24 cellular contexts compared by ENCODE assay signal in genomic region chr1:223227486-223228196, GRCh38.
A peak's percentile ranks its signal among the peaks of the same experiment; 100 is the strongest.
DNase-seq lines count a peak whose midpoint lies in the region; ATAC-seq, FAIRE-seq and TF ChIP-seq lines count a peak whose summit lies in the region.
"Had no signal": no experiment of that assay in that cellular context is flagged by ENCODE, and none has a peak within 500 bp of the region (broad histone marks: within the 10 kb centered on the region; RNA-seq: fewer than 3 reads in every experiment).

No MANE protein-coding gene starts in this region.

- H3K23me2 ChIP-seq in H9 (ENCODE audit: insufficient read length, low read depth, low read length, poor library complexity, severe bottlenecking) = no peaks in the 10 kb centered on the region

- H2AFZ ChIP-seq in H9 (ENCODE audit: low read length) = no peak overlapping the region
- no peak overlapping the region for H2AFZ ChIP-seq in HepG2 (ENCODE audit: low read length)

- no peak overlapping the region; the same call in 1 of the 2 replicates for H3K14ac ChIP-seq in H9 (ENCODE audit: insufficient read depth, low read length)

- H3T11ph ChIP-seq in H9 (ENCODE audit: low read length) = no peak overlapping the region

- TF ChIP-seq EP300 in HepG2 (IDR thresholded peaks at IDR 0.05; ENCODE audit: low read depth in 2 of 2, low read length in 2 of 2) (no peak), HepG2 (CRISPR knock-in tag; IDR thresholded peaks at IDR 0.05; ENCODE audit: borderline replicate concordance) (no peak)

- no peaks in the 10 kb centered on the region for H3K36me3 ChIP-seq in CD4-positive, CD25-positive, alpha-beta regulatory T cell (ENCODE audit: control insufficient read depth, insufficient read depth, low read length)
- H3K36me3 ChIP-seq in HepG2 (replicated peaks in 1 of 2; ENCODE audit: control insufficient read depth in 1 of 2, insufficient read depth in 2 of 2, low read length in 2 of 2) (no peaks in the 10 kb centered on the region), thyroid gland (no peaks in the 10 kb centered on the region)
- H3K36me3 ChIP-seq: BLaER1, HAP-1 had no signal

- H3K23ac ChIP-seq in H9 (ENCODE audit: insufficient read length, low read depth, low read length) = no peak overlapping the region

- H3K36me3 Mint-ChIP-seq in CD4-positive, CD25-positive, alpha-beta regulatory T cell = no peaks in the 10 kb centered on the region
- H3K36me3 Mint-ChIP-seq in H9 (ENCODE audit: insufficient read depth in 1 of 3, low read depth in 3 of 3) = no peaks in the 10 kb centered on the region; a peak in 2 of 7 replicates
- H3K36me3 Mint-ChIP-seq in activated CD4-positive, alpha-beta T cell treated with anti-CD3 and anti-CD28 coated beads, Interleukin-2, amount 10 ng/mL, durations not matched to agents 24 days and 14 days (ENCODE audit: low read depth) = no peaks in the 10 kb centered on the region

- CTCF ChIA-PET in HepG2 (lab: Yijun Ruan, JAX; ENCODE audit: low intra/inter-chr PET ratio, low total read pairs) = no interaction called here

- no CpG with 5 or more reads among the region's 12 CpGs for WGBS in H9 (ENCODE audit: extremely low coverage, insufficient read length, low lambda C conversion rate)
- WGBS in HepG2 (ENCODE audit: low lambda C conversion rate) = 9% methylated on average over 11 of the region's 12 CpGs
- WGBS in thyroid gland, 2 donors = 87 to 88% methylated on average over 10 to 12 of the region's 12 CpGs

- H3K4me3 Mint-ChIP-seq in CD4-positive, CD25-positive, alpha-beta regulatory T cell = peak overlapping the region in 1 of 4 donors; percentile 45
- no peak overlapping the region for H3K4me3 Mint-ChIP-seq in H9
- H3K4me3 Mint-ChIP-seq in activated CD4-positive, alpha-beta T cell treated with anti-CD3 and anti-CD28 coated beads, Interleukin-2, amount 10 ng/mL, durations not matched to agents 24 days and 14 days = no peak overlapping the region
- H3K4me3 Mint-ChIP-seq: CD4-positive, alpha-beta memory T cell; HFFc6 had no signal

- no peak for TF ChIP-seq RAD21 in HepG2 (CRISPR knock-in tag; IDR thresholded peaks at IDR 0.05)

- no peak overlapping the region for H2BK15ac ChIP-seq in H9 (ENCODE audit: low read depth, low read length)

- no peak overlapping the region for H2BK5ac ChIP-seq in H9 (ENCODE audit: insufficient read length, low read length)

- no peak overlapping the region for H4K8ac ChIP-seq in H9 (replicated peaks; ENCODE audit: insufficient read length, low read depth, low read length)

- H3K4me1 Mint-ChIP-seq in CD4-positive, CD25-positive, alpha-beta regulatory T cell = peaks cover 10 to 54% (median 22%) of the 10 kb centered on the region in 4 donors
- H3K4me1 Mint-ChIP-seq in H9 = no peaks in the 10 kb centered on the region
- H3K4me1 Mint-ChIP-seq in activated CD4-positive, alpha-beta T cell treated with anti-CD3 and anti-CD28 coated beads, Interleukin-2, amount 10 ng/mL, durations not matched to agents 24 days and 14 days = peaks cover 9% of the 10 kb centered on the region

- no peak overlapping the region for H2BK12ac ChIP-seq in H9 (ENCODE audit: insufficient read length, low read depth, low read length)

- H3K27ac Mint-ChIP-seq in CD4-positive, CD25-positive, alpha-beta regulatory T cell = peak overlapping the region in 2 of 3 donors; percentile 44 to 82
- peak overlapping the region in 1 of 3 experiments; percentile 39; a peak in 1 of 7 replicates for H3K27ac Mint-ChIP-seq in H9
- no peak overlapping the region for H3K27ac Mint-ChIP-seq in activated CD4-positive, alpha-beta T cell treated with anti-CD3 and anti-CD28 coated beads, Interleukin-2, amount 10 ng/mL, durations not matched to agents 24 days and 14 days
- H3K27ac Mint-ChIP-seq: HFFc6 had no signal

- no peak overlapping the region for H3K4me3 ChIP-seq in CD4-positive, CD25-positive, alpha-beta regulatory T cell (ENCODE audit: low read depth, low read length)
- H3K4me3 ChIP-seq in HepG2 (replicated peaks in 1 of 3; ENCODE audit: insufficient read depth in 1 of 3, low read depth in 2 of 3, low read length in 3 of 3) (no peak overlapping the region), thyroid gland (replicated peaks in 1 of 3) (no peak overlapping the region)
- H3K4me3 ChIP-seq: BLaER1, HAP-1 had no signal

- H2BK20ac ChIP-seq in H9 (ENCODE audit: low read depth, low read length, poor library complexity, severe bottlenecking) = no peak overlapping the region

- no peak overlapping the region for H4K5ac ChIP-seq in H9 (ENCODE audit: insufficient read length, low read depth, low read length)

- TF ChIP-seq POLR2A in HepG2 (IDR thresholded peaks at IDR 0.05; ENCODE audit: insufficient read depth in 1 of 2, low read depth in 2 of 2, low read length in 2 of 2) (no peak), thyroid gland (IDR thresholded peaks at IDR 0.05) (no peak)

- no peaks in the 10 kb centered on the region for H4K20me1 ChIP-seq in H9 (ENCODE audit: control insufficient read depth, insufficient read depth, insufficient read length)
- H4K20me1 ChIP-seq in HepG2 (ENCODE audit: insufficient read depth, low read length) = no peaks in the 10 kb centered on the region
- H4K20me1 ChIP-seq: BLaER1 had no signal

- H3K18ac ChIP-seq in H9 (ENCODE audit: insufficient read length, low read depth, low read length) = no peak overlapping the region

- no peak for ATAC-seq in CD4-positive, CD25-positive, alpha-beta regulatory T cell (ENCODE audit: low read depth in 2 of 2)
- ATAC-seq in HepG2 (no peak), HG02970 (IDR thresholded peaks at IDR 0.05; ENCODE audit: low FRiP score, unreplicated experiment) (no peak)
- ATAC-seq: PC-3 had no signal

- no peaks in the 10 kb centered on the region for H3K79me1 ChIP-seq in H9 (ENCODE audit: insufficient read depth, low read depth, low read length, poor library complexity, severe bottlenecking)

- no peak overlapping the region for H4K91ac ChIP-seq in H9 (ENCODE audit: insufficient read length, low read depth, low read length)

- FAIRE-seq in HepG2 (lab: Jason Lieb, UNC) = no peak
- FAIRE-seq: A204.1, G401.6 had no signal

- H2BK120ac ChIP-seq in H9 (ENCODE audit: low read depth, low read length, poor library complexity, severe bottlenecking) = no peak overlapping the region

- H3K79me2 ChIP-seq in H9 (ENCODE audit: insufficient read depth, low read length) (no peaks in the 10 kb centered on the region), HepG2 (ENCODE audit: insufficient read depth, low read length) (no peaks in the 10 kb centered on the region)

- H3K27me3 Mint-ChIP-seq in CD4-positive, CD25-positive, alpha-beta regulatory T cell = peaks cover 4% of the 10 kb centered on the region
- peaks cover 19% of the 10 kb centered on the region for H3K27me3 Mint-ChIP-seq in H9 (ENCODE audit: low read depth)
- H3K27me3 Mint-ChIP-seq in activated CD4-positive, alpha-beta T cell treated with anti-CD3 and anti-CD28 coated beads, Interleukin-2, amount 10 ng/mL, durations not matched to agents 24 days and 14 days = no peaks in the 10 kb centered on the region
- H3K27me3 Mint-ChIP-seq: CD4-positive, alpha-beta memory T cell had no signal

- no peak for DNase-seq in CD4-positive, CD25-positive, alpha-beta regulatory T cell
- peak; percentile 8 for DNase-seq in H9
- no peak for DNase-seq in HepG2 (ENCODE audit: low spot score)
- peak; percentile 20 for DNase-seq in stimulated activated CD8-positive, alpha-beta memory T cell treated with anti-CD3 and anti-CD28 coated beads, Interleukin-4, amount 100 ng/mL, for 48 hours
- no peak for DNase-seq in activated CD4-positive, alpha-beta T cell treated with anti-CD3 and anti-CD28 coated beads, Interleukin-2, amount 10 ng/mL, durations not matched to agents 24 days and 14 days
- no peak for DNase-seq in thyroid gland
- DNase-seq: CD4-positive, alpha-beta memory T cell; COR-L47; HFFc6; Karpas-422; MV-4-11; NCI-H1105; NCI-H146; NCI-H1930; NCI-H2107; NCI-H524; NCI-H748 treated with DMSO at 0.1 percent for 48 hours; PC-3; SK-N-SH had no signal

- H3K4me2 ChIP-seq in H9 (ENCODE audit: insufficient read depth, insufficient read length, low read length) (no peak overlapping the region), HepG2 (ENCODE audit: low read depth, low read length) (no peak overlapping the region)
- H3K4me2 ChIP-seq: BLaER1, SK-N-SH had no signal

- no peaks in the 10 kb centered on the region for H3K9me3 ChIP-seq in CD4-positive, CD25-positive, alpha-beta regulatory T cell (ENCODE audit: control insufficient read depth in 2 of 2, low read length in 2 of 2)
- H3K9me3 ChIP-seq in H9 (ENCODE audit: control insufficient read depth, low read depth, low read length) (no peaks in the 10 kb centered on the region), HepG2 (ENCODE audit: low read length) (no peaks in the 10 kb centered on the region), thyroid gland (no peaks in the 10 kb centered on the region)
- H3K9me3 ChIP-seq: BLaER1, HAP-1, SK-N-SH had no signal

- TF ChIP-seq CTCF in H9 (conservative IDR thresholded peaks at IDR 0.05) (no peak), HepG2 (CRISPR knock-in tag; IDR thresholded peaks at IDR 0.05) (no peak), thyroid gland (IDR thresholded peaks at IDR 0.05) (no peak)

- no TSS peak for BruUV-seq in HepG2 (replicated peaks; lab: Mats Ljungman, UMichigan)

- intact Hi-C loops in HepG2 (cut with micrococcal nuclease; ENCODE audit: unreplicated experiment) = no loop called here
- intact Hi-C loops in activated CD4-positive, alpha-beta T cell treated with anti-CD3 and anti-CD28 coated beads, Interleukin-2, amount 10 ng/mL, durations not matched to agents 24 days and 14 days (cut with micrococcal nuclease) = no loop called here
- intact Hi-C loops in thyroid gland (cut with DNase I) = no loop called here

- H3K56ac ChIP-seq in H9 (ENCODE audit: insufficient read length, low read depth, low read length) = no peak overlapping the region

- POLR2A ChIA-PET in HepG2 (lab: Yijun Ruan, JAX) = no interaction called here

- H2AK5ac ChIP-seq in H9 (ENCODE audit: insufficient read length, low read length) = no peak overlapping the region

- H3K4ac ChIP-seq in H9 (ENCODE audit: low read depth, low read length) = no peak overlapping the region

- H3K9me3 Mint-ChIP-seq in CD4-positive, CD25-positive, alpha-beta regulatory T cell = peaks cover 0 to 2% (median 0%) of the 10 kb centered on the region in 7 donors
- H3K9me3 Mint-ChIP-seq in H9 = no peaks in the 10 kb centered on the region; a peak in 1 of 5 replicates
- H3K9me3 Mint-ChIP-seq in activated CD4-positive, alpha-beta T cell treated with anti-CD3 and anti-CD28 coated beads, Interleukin-2, amount 10 ng/mL, durations not matched to agents 24 days and 14 days = no peaks in the 10 kb centered on the region
- H3K9me3 Mint-ChIP-seq: CD4-positive, alpha-beta memory T cell; HFFc6 had no signal

- in situ Hi-C loops in HepG2 (cut with HindIII; ENCODE audit: extremely low pct_ligation_motif_present, low pct_unique_long_range_greater_than_20kb) = no loop called here

- H3K27me3 ChIP-seq in CD4-positive, CD25-positive, alpha-beta regulatory T cell (ENCODE audit: control insufficient read depth, insufficient read depth, low read length) = no peaks in the 10 kb centered on the region
- H3K27me3 ChIP-seq in H9 (ENCODE audit: insufficient read depth, low read length) (0 out of 2 replicates have a peak, but pooled peaks cover 2% of the 10 kb centered on the region), HepG2 (ENCODE audit: control insufficient read depth in 1 of 2, insufficient read depth in 2 of 2, low read length in 2 of 2) (peaks cover 0 to 6% of the 10 kb centered on the region in 2 experiments; a peak in 3 of 5 replicates), thyroid gland (no peaks in the 10 kb centered on the region)
- H3K27me3 ChIP-seq: BLaER1 had no signal

- no peak overlapping the region for H3K27ac ChIP-seq in CD4-positive, CD25-positive, alpha-beta regulatory T cell (ENCODE audit: insufficient read depth, low read length, poor library complexity, severe bottlenecking)
- no peak overlapping the region for H3K27ac ChIP-seq in H9 (ENCODE audit: insufficient read length, low read depth, low read length)
- H3K27ac ChIP-seq in HepG2 (ENCODE audit: extremely low read length, insufficient read depth, low read length) = no peak overlapping the region
- no peak overlapping the region for H3K27ac ChIP-seq in thyroid gland
- H3K27ac ChIP-seq: BLaER1 had no signal

- H3K4me1 ChIP-seq in CD4-positive, CD25-positive, alpha-beta regulatory T cell (ENCODE audit: control insufficient read depth, insufficient read depth, low read length, poor library complexity, severe bottlenecking) = peaks cover 40% of the 10 kb centered on the region
- H3K4me1 ChIP-seq in H9 (ENCODE audit: insufficient read depth, low read length) = no peaks in the 10 kb centered on the region
- no peaks in the 10 kb centered on the region for H3K4me1 ChIP-seq in HepG2 (ENCODE audit: insufficient read depth, low read length)
- H3K4me1 ChIP-seq in thyroid gland = no peaks in the 10 kb centered on the region
- H3K4me1 ChIP-seq: BLaER1, HAP-1 had no signal

- no peak overlapping the region for H3K9ac ChIP-seq in H9 (ENCODE audit: extremely low read depth, insufficient read length, low read length)
- H3K9ac ChIP-seq in HepG2 (ENCODE audit: insufficient read depth, low read depth, low read length) = no peak overlapping the region
- H3K9ac ChIP-seq: BLaER1, SK-N-SH had no signal

Comparison
In these comparisons a context has a peak if more than half of its experiments do, and no peak if none do; other contexts are left out.
1. DNase-seq: peak in H9 (single experiment) and stimulated activated CD8-positive, alpha-beta memory T cell treated with anti-CD3 and anti-CD28 coated beads, Interleukin-4, amount 100 ng/mL, for 48 hours (single experiment); none in CD4-positive, CD25-positive, alpha-beta regulatory T cell (0 of 3), HepG2 (single experiment), activated CD4-positive, alpha-beta T cell treated with anti-CD3 and anti-CD28 coated beads, Interleukin-2, amount 10 ng/mL, durations not matched to agents 24 days and 14 days (single experiment) and thyroid gland (0 of 2).